13 cellular contexts compared by ENCODE assay signal in the genomic region with DNA sequence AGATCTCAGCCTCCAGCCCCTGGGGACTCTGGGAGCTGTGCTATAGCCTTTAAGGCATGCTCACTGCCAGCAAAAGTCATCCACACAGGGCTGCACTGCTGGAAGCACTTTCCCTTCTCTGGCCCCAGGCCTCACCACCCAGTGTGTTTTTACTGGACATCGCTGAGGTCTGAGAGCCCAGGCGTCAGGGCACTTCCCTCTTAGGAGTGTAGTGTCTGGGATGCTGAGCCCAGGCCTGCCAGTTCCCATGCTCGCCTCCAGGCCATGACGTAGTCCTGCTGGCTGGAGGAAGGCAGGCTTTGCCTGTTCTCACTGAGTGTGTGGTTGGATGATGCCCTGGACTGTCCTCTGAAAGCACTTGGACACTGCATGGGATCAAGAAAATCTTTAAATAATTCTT.
A peak's percentile ranks its signal among the peaks of the same experiment; 100 is the strongest.
DNase-seq lines count a peak whose midpoint lies in the region; ATAC-seq and TF ChIP-seq lines count a peak whose summit lies in the region.
"Had no signal": no experiment of that assay in that cellular context is flagged by ENCODE, and none has a peak within 500 bp of the region (broad histone marks: within the 10 kb centered on the region; RNA-seq: fewer than 3 reads in every experiment).

No MANE protein-coding gene starts in this region.

- no peak overlapping the region for H3K27ac ChIP-seq in upper lobe of left lung
- H3K27ac ChIP-seq: SK-N-MC had no signal

- no peaks in the 10 kb centered on the region for H3K27me3 ChIP-seq in upper lobe of left lung

- TF ChIP-seq POLR2A in upper lobe of left lung (IDR thresholded peaks at IDR 0.05) = no peak

- TF ChIP-seq CTCF in upper lobe of left lung (IDR thresholded peaks at IDR 0.05) = no peak

- peak; percentile 65 to 82 for ATAC-seq in upper lobe of left lung (ENCODE audit: low FRiP score in 2 of 2)
- no peak for ATAC-seq in GM19324 (IDR thresholded peaks at IDR 0.05; ENCODE audit: low FRiP score, unreplicated experiment)

- TF ChIP-seq EP300 in upper lobe of left lung (IDR thresholded peaks at IDR 0.05) = no peak

- peak; percentile 86 for DNase-seq in M059J (ENCODE audit: low read depth)
- peak; percentile 91 for DNase-seq in fibroblast of gingiva (ENCODE audit: low read depth)
- peak; percentile 35 for DNase-seq in medulla oblongata (ENCODE audit: extremely low spot score)
- peak in 1 of 2 donors; percentile 36 for DNase-seq in upper lobe of left lung
- DNase-seq in activated CD4-positive, CD25-positive, alpha-beta regulatory T cell treated with anti-CD3 and anti-CD28 coated beads, Interleukin-2, amount 50 U/mL, for 72 hours = no peak
- no peak for DNase-seq in NCI-H1436 (lab: John Stamatoyannopoulos, UW)
- DNase-seq in stimulated activated CD4-positive, alpha-beta T cell treated with anti-CD3 and anti-CD28 coated beads, Interleukin-4, amount 100 ng/mL, for 24 hours = no peak
- DNase-seq: activated CD4-positive, alpha-beta T cell treated with anti-CD3 and anti-CD28 coated beads for 4 hours; activated naive CD4-positive, alpha-beta T cell treated with anti-CD3 and anti-CD28 coated beads, Interleukin-2, amount 10 ng/mL, durations not matched to agents 7 days and 5 days; immature natural killer cell; NCI-H748 treated with DMSO at 0.1 percent for 48 hours had no signal

- H3K36me3 ChIP-seq in upper lobe of left lung = no peaks in the 10 kb centered on the region

- H3K4me3 ChIP-seq in upper lobe of left lung = no peak overlapping the region
- H3K4me3 ChIP-seq: SK-N-MC had no signal

- no peaks in the 10 kb centered on the region for H3K9me3 ChIP-seq in upper lobe of left lung

- WGBS in upper lobe of left lung, 2 donors = 79 to 90% methylated on average over 2 to 4 of the region's 4 CpGs

- H3K4me1 ChIP-seq in upper lobe of left lung = peaks cover 0 to 6% (median 0%) of the 10 kb centered on the region in 4 donors

Comparison
In these comparisons a context has a peak if more than half of its experiments do, and no peak if none do; other contexts are left out.
1. DNase-seq: peak in M059J (single experiment), fibroblast of gingiva (single experiment) and medulla oblongata (single experiment); none in activated CD4-positive, CD25-positive, alpha-beta regulatory T cell treated with anti-CD3 and anti-CD28 coated beads, Interleukin-2, amount 50 U/mL, for 72 hours (single experiment), NCI-H1436 (single experiment) and stimulated activated CD4-positive, alpha-beta T cell treated with anti-CD3 and anti-CD28 coated beads, Interleukin-4, amount 100 ng/mL, for 24 hours (single experiment).